In the genomic region with DNA sequence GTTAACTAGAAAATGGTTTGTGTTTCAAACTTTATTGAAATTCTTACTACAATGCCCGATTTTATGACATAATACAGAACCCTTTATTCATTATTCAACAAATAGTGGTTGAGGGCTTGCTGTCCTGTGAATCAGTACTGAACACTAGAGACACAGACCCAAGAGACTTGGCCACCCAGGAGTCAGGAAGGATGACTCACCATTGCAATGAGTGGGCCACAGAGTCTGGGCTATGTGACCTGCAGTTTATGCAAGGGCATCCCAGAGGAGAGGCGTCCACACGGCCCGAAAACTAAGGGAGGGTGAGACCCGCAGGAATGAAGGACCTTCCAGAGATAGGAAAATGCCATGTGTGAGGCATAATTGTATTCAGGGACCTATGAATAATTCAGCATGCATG, we compare ENCODE assay signal across 13 cellular contexts.
A peak's percentile ranks its signal among the peaks of the same experiment; 100 is the strongest.
DNase-seq lines count a peak whose midpoint lies in the region; ATAC-seq and TF ChIP-seq lines count a peak whose summit lies in the region.
"Had no signal": no experiment of that assay in that cellular context is flagged by ENCODE, and none has a peak within 500 bp of the region (broad histone marks: within the 10 kb centered on the region; RNA-seq: fewer than 3 reads in every experiment).

No MANE protein-coding gene starts in this region.

- CTCF ChIA-PET in RWPE1 (lab: Yijun Ruan, JAX): no interaction called here
- CTCF ChIA-PET in activated CD4-positive, alpha-beta memory T cell treated with anti-CD3 and anti-CD28 coated beads, Interleukin-2, amount 10 ng/mL, durations not matched to agents 7 days and 5 days (lab: Charles Lee): no interaction called here

- H3K9me2 ChIP-seq in GM23338 (ENCODE audit: insufficient read depth): peaks cover 10% of the 10 kb centered on the region; the same call in 1 of the 2 replicates

- H4K20me1 ChIP-seq in GM23338 (replicated peaks; ENCODE audit: insufficient read depth) (no peaks in the 10 kb centered on the region), fibroblast of lung (ENCODE audit: control insufficient read depth, extremely low read depth, insufficient read depth, low read length) (no peaks in the 10 kb centered on the region)

- H3K36me3 Mint-ChIP-seq in GM23338 (ENCODE audit: low read depth): no peaks in the 10 kb centered on the region
- H3K36me3 Mint-ChIP-seq in activated CD4-positive, alpha-beta memory T cell treated with anti-CD3 and anti-CD28 coated beads, Interleukin-2, amount 10 ng/mL, durations not matched to agents 7 days and 5 days (ENCODE audit: low read depth): no peaks in the 10 kb centered on the region

- no peaks in the 10 kb centered on the region for H3K27me3 ChIP-seq in GM23338 (ENCODE audit: insufficient read depth)
- no peaks in the 10 kb centered on the region for H3K27me3 ChIP-seq in fibroblast of lung (ENCODE audit: control insufficient read depth, insufficient read depth, low read length)

- H2AFZ ChIP-seq in GM23338: no peak overlapping the region
- no peak overlapping the region for H2AFZ ChIP-seq in fibroblast of lung (ENCODE audit: low read length)

- H3K79me2 ChIP-seq in GM23338 (replicated peaks; ENCODE audit: insufficient read depth): no peaks in the 10 kb centered on the region
- no peaks in the 10 kb centered on the region for H3K79me2 ChIP-seq in fibroblast of lung (ENCODE audit: control insufficient read depth, insufficient read depth, low read length)

- H3K27ac Mint-ChIP-seq in GM23338: 0 out of 2 replicates have a peak overlapping the region, but pooled peaks have one; percentile 3
- no peak overlapping the region for H3K27ac Mint-ChIP-seq in activated CD4-positive, alpha-beta memory T cell treated with anti-CD3 and anti-CD28 coated beads, Interleukin-2, amount 10 ng/mL, durations not matched to agents 7 days and 5 days

- ATAC-seq in GM23338 (no peak), GM18867 (IDR thresholded peaks at IDR 0.05; ENCODE audit: unreplicated experiment) (no peak)
- ATAC-seq: activated CD4-positive, CD25-positive, alpha-beta regulatory T cell treated with anti-CD3 and anti-CD28 coated beads, Interleukin-2, amount 50 U/mL, for 24 hours had no signal

- no peaks in the 10 kb centered on the region for H3K4me1 ChIP-seq in GM23338 (ENCODE audit: insufficient read depth)
- H3K4me1 ChIP-seq in fibroblast of lung (ENCODE audit: control insufficient read depth, extremely low read depth, insufficient read depth, low read length): no peaks in the 10 kb centered on the region
- H3K4me1 ChIP-seq: HAP-1, left ventricle myocardium inferior had no signal

- no peak overlapping the region for H3K9ac ChIP-seq in fibroblast of lung (ENCODE audit: insufficient read depth, low read length)

- TF ChIP-seq CTCF in GM23338 (conservative IDR thresholded peaks at IDR 0.05; ENCODE audit: low read depth in 2 of 2) (no peak), RWPE1 (conservative IDR thresholded peaks at IDR 0.05; ENCODE audit: low read depth) (no peak), fibroblast of lung (conservative IDR thresholded peaks at IDR 0.05 in 1 of 2, IDR thresholded peaks at IDR 0.05 in 1 of 2; ENCODE audit: low read depth in 1 of 2, low read length in 2 of 2) (no peak)

- H3K4me1 Mint-ChIP-seq in GM23338: no peaks in the 10 kb centered on the region
- H3K4me1 Mint-ChIP-seq in activated CD4-positive, alpha-beta memory T cell treated with anti-CD3 and anti-CD28 coated beads, Interleukin-2, amount 10 ng/mL, durations not matched to agents 7 days and 5 days: no peaks in the 10 kb centered on the region

- DNase-seq in GM23338 (ENCODE audit: low spot score) (no peak), RWPE1 (ENCODE audit: low spot score) (peak; percentile 2), fibroblast of lung (ENCODE audit: low read depth in 2 of 2) (peak; percentile 25 to 85), skeletal muscle cell (ENCODE audit: low read depth) (peak; percentile 44), middle frontal gyrus (ENCODE audit: extremely low spot score, low spot score) (no peak)
- DNase-seq in activated CD4-positive, alpha-beta memory T cell treated with anti-CD3 and anti-CD28 coated beads, Interleukin-2, amount 10 ng/mL, durations not matched to agents 7 days and 5 days: no peak
- DNase-seq: activated T-cell treated with anti-CD3 and anti-CD28 coated beads, Interleukin-2, amount 50 U/mL, for 1 hour; left ventricle myocardium inferior; NCI-H524; SHP77 treated with DMSO at 0.1 percent for 48 hours had no signal

- H3K4me3 ChIP-seq in GM23338 (no peak overlapping the region), fibroblast of lung (replicated peaks in 1 of 4; ENCODE audit: control extremely low read depth in 1 of 4, insufficient read depth in 1 of 4, low read depth in 3 of 4, low read length in 4 of 4) (no peak overlapping the region), skeletal muscle cell (ENCODE audit: low read depth, low read length) (no peak overlapping the region)
- H3K4me3 ChIP-seq: HAP-1, left ventricle myocardium inferior had no signal

- POLR2A ChIA-PET in RWPE1 (lab: Yijun Ruan, JAX; ENCODE audit: low non-redundant PET): no interaction called here
- POLR2A ChIA-PET in activated CD4-positive, alpha-beta memory T cell treated with anti-CD3 and anti-CD28 coated beads, Interleukin-2, amount 10 ng/mL, durations not matched to agents 7 days and 5 days (lab: Charles Lee): no interaction called here

- H3K27me3 Mint-ChIP-seq in GM23338 (ENCODE audit: insufficient read depth, low read depth, poor library complexity): no peaks in the 10 kb centered on the region
- H3K27me3 Mint-ChIP-seq in activated CD4-positive, alpha-beta memory T cell treated with anti-CD3 and anti-CD28 coated beads, Interleukin-2, amount 10 ng/mL, durations not matched to agents 7 days and 5 days: no peaks in the 10 kb centered on the region

- H3K27ac ChIP-seq in GM23338 (ENCODE audit: low read depth) (no peak overlapping the region), RWPE1 (no peak overlapping the region), fibroblast of lung (ENCODE audit: insufficient read depth, low read length) (no peak overlapping the region)
- H3K27ac ChIP-seq: left ventricle myocardium inferior had no signal

- H3K4me2 ChIP-seq in GM23338 (no peak overlapping the region), fibroblast of lung (ENCODE audit: extremely low read depth, insufficient read depth, low read length) (no peak overlapping the region)

- H3K36me3 ChIP-seq in GM23338 (ENCODE audit: insufficient read depth): no peaks in the 10 kb centered on the region
- no peaks in the 10 kb centered on the region for H3K36me3 ChIP-seq in fibroblast of lung (ENCODE audit: control insufficient read depth, insufficient read depth, low read length)
- H3K36me3 ChIP-seq: HAP-1, left ventricle myocardium inferior had no signal

- H3F3A ChIP-seq in GM23338 (replicated peaks; ENCODE audit: low read depth): no peaks in the 10 kb centered on the region

- no peak overlapping the region for H3K4me3 Mint-ChIP-seq in GM23338
- H3K4me3 Mint-ChIP-seq in activated CD4-positive, alpha-beta memory T cell treated with anti-CD3 and anti-CD28 coated beads, Interleukin-2, amount 10 ng/mL, durations not matched to agents 7 days and 5 days: no peak overlapping the region

- no peaks in the 10 kb centered on the region for H3K9me3 ChIP-seq in fibroblast of lung (ENCODE audit: control insufficient read depth, insufficient read depth, low read depth, low read length)
- H3K9me3 ChIP-seq: HAP-1 had no signal

- peaks cover 2% of the 10 kb centered on the region; the same call in 2 of the 3 replicates for H3K9me3 Mint-ChIP-seq in GM23338
- no peaks in the 10 kb centered on the region for H3K9me3 Mint-ChIP-seq in activated CD4-positive, alpha-beta memory T cell treated with anti-CD3 and anti-CD28 coated beads, Interleukin-2, amount 10 ng/mL, durations not matched to agents 7 days and 5 days

TF ChIP-seq in GM23338, 12 proteins besides CTCF, POLR2A, EP300 and RAD21 (continues in another document):
- TF ChIP-seq, protein P1, sequence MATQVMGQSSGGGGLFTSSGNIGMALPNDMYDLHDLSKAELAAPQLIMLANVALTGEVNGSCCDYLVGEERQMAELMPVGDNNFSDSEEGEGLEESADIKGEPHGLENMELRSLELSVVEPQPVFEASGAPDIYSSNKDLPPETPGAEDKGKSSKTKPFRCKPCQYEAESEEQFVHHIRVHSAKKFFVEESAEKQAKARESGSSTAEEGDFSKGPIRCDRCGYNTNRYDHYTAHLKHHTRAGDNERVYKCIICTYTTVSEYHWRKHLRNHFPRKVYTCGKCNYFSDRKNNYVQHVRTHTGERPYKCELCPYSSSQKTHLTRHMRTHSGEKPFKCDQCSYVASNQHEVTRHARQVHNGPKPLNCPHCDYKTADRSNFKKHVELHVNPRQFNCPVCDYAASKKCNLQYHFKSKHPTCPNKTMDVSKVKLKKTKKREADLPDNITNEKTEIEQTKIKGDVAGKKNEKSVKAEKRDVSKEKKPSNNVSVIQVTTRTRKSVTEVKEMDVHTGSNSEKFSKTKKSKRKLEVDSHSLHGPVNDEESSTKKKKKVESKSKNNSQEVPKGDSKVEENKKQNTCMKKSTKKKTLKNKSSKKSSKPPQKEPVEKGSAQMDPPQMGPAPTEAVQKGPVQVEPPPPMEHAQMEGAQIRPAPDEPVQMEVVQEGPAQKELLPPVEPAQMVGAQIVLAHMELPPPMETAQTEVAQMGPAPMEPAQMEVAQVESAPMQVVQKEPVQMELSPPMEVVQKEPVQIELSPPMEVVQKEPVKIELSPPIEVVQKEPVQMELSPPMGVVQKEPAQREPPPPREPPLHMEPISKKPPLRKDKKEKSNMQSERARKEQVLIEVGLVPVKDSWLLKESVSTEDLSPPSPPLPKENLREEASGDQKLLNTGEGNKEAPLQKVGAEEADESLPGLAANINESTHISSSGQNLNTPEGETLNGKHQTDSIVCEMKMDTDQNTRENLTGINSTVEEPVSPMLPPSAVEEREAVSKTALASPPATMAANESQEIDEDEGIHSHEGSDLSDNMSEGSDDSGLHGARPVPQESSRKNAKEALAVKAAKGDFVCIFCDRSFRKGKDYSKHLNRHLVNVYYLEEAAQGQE (IDR thresholded peaks at IDR 0.05; ENCODE audit: unreplicated experiment): no peak
- no peak for TF ChIP-seq POLR2AphosphoS5 (IDR thresholded peaks at IDR 0.05; ENCODE audit: low read depth)
- TF ChIP-seq EZH2 (IDR thresholded peaks at IDR 0.05; ENCODE audit: low read depth, unreplicated experiment): no peak
- TF ChIP-seq NANOG (IDR thresholded peaks at IDR 0.05; ENCODE audit: borderline replicate concordance): no peak
- TF ChIP-seq JUNB (IDR thresholded peaks at IDR 0.05; ENCODE audit: unreplicated experiment): no peak

Comparison
In these comparisons a context has a peak if more than half of its experiments do, and no peak if none do; other contexts are left out.
1. DNase-seq: peak in RWPE1 (single experiment), fibroblast of lung (2 of 2) and skeletal muscle cell (single experiment); none in GM23338 (single experiment), middle frontal gyrus (single experiment) and activated CD4-positive, alpha-beta memory T cell treated with anti-CD3 and anti-CD28 coated beads, Interleukin-2, amount 10 ng/mL, durations not matched to agents 7 days and 5 days (single experiment).